1 cellular context compared by ENCODE assay signal in the genomic region with DNA sequence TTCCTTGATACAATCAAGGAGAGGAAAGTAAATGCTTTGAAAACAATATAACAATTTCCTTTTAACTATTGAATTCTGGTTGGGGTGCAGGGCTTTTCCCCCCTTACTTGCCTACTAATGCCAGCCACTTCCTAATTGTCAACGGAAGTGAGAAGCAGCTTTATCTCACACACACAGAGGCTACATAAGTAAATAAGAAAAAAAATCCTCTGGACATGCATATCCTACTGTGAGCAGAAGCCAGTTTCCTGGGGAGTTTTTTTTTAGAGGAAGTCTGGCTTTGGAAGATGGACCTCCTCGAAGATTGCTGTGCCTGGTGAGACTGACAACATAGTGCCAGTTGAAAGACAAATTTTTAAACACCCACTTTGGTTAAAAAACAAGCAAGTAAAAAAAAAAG.
TF ChIP-seq lines count a peak whose summit lies in the region.

No MANE protein-coding gene starts in this region.

TF ChIP-seq in K562, 482 proteins besides CTCF, POLR2A, EP300 and RAD21 (continued from another document):
- TF ChIP-seq ZNF324 (CRISPR knock-in tag; IDR thresholded peaks at IDR 0.05) (no peak), ARID1B (IDR thresholded peaks at IDR 0.05) (peak; percentile 67), CBFA2T2 (conservative IDR thresholded peaks at IDR 0.05) (peak; percentile 48), ZNF586 (CRISPR knock-in tag; conservative IDR thresholded peaks at IDR 0.05) (no peak), ZNF384 (IDR thresholded peaks at IDR 0.05; ENCODE audit: low read depth, low read length) (peak; percentile 82), ZNF239 (CRISPR knock-in tag; IDR thresholded peaks at IDR 0.05) (no peak), ZNF57 (CRISPR knock-in tag; IDR thresholded peaks at IDR 0.05) (no peak), DPF2 (IDR thresholded peaks at IDR 0.05) (0 out of 2 replicates have a peak, but pooled peaks have one; percentile 33), SRSF9 (IDR thresholded peaks at IDR 0.05; ENCODE audit: borderline replicate concordance, low read depth, low read length) (no peak), SP2 (IDR thresholded peaks at IDR 0.05; ENCODE audit: extremely low read depth, low read depth, low read length, poor library complexity, severe bottlenecking) (no peak), SMARCA4 (IDR thresholded peaks at IDR 0.05) (peak; percentile 55), ZNF165 (CRISPR knock-in tag; IDR thresholded peaks at IDR 0.05; ENCODE audit: borderline replicate concordance) (no peak), FIP1L1 (IDR thresholded peaks at IDR 0.05; ENCODE audit: low read depth, low read length, poor library complexity, severe bottlenecking) (no peak), GATAD2A (IDR thresholded peaks at IDR 0.05) (no peak), TEAD4 (IDR thresholded peaks at IDR 0.05; ENCODE audit: low read length) (0 out of 2 replicates have a peak, but pooled peaks have one; percentile 42), TEAD4 (CRISPR knock-in tag; IDR thresholded peaks at IDR 0.05; ENCODE audit: borderline replicate concordance) (no peak), ETV6 (IDR thresholded peaks at IDR 0.05; ENCODE audit: borderline replicate concordance in 1 of 2, low read depth in 2 of 2, low read length in 1 of 2) (peak; percentile 37 to 60; a peak in 2 of 4 replicates), ETV6 (CRISPR knock-in tag; IDR thresholded peaks at IDR 0.05; ENCODE audit: borderline replicate concordance) (no peak), GABPA (tag; conservative IDR thresholded peaks at IDR 0.05; ENCODE audit: low read depth) (peak; percentile 30; the same call in 1 of the 2 replicates), POLR2G (IDR thresholded peaks at IDR 0.05; ENCODE audit: low read depth, low read length) (no peak), SMAD1 (IDR thresholded peaks at IDR 0.05; ENCODE audit: low read depth, low read length, partially characterized antibody) (no peak), KDM5B (IDR thresholded peaks at IDR 0.05; ENCODE audit: insufficient replicate concordance, low read depth, low read length) (no peak), CBFA2T3 (IDR thresholded peaks at IDR 0.05) (peak; percentile 73), TARDBP (IDR thresholded peaks at IDR 0.05) (no peak), TAL1 (IDR thresholded peaks at IDR 0.05) (peak; percentile 60; the same call in 1 of the 2 replicates), MYBL2 (IDR thresholded peaks at IDR 0.05; ENCODE audit: low read depth) (no peak), MYBL2 (CRISPR knock-in tag; IDR thresholded peaks at IDR 0.05; ENCODE audit: borderline replicate concordance) (no peak), ZKSCAN3 (CRISPR knock-in tag; IDR thresholded peaks at IDR 0.05) (no peak)
- TF ChIP-seq, protein P1, sequence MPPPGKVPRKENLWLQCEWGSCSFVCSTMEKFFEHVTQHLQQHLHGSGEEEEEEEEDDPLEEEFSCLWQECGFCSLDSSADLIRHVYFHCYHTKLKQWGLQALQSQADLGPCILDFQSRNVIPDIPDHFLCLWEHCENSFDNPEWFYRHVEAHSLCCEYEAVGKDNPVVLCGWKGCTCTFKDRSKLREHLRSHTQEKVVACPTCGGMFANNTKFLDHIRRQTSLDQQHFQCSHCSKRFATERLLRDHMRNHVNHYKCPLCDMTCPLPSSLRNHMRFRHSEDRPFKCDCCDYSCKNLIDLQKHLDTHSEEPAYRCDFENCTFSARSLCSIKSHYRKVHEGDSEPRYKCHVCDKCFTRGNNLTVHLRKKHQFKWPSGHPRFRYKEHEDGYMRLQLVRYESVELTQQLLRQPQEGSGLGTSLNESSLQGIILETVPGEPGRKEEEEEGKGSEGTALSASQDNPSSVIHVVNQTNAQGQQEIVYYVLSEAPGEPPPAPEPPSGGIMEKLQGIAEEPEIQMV (tag; conservative IDR thresholded peaks at IDR 0.05; ENCODE audit: low read depth) = no peak
- TF ChIP-seq, protein P2, sequence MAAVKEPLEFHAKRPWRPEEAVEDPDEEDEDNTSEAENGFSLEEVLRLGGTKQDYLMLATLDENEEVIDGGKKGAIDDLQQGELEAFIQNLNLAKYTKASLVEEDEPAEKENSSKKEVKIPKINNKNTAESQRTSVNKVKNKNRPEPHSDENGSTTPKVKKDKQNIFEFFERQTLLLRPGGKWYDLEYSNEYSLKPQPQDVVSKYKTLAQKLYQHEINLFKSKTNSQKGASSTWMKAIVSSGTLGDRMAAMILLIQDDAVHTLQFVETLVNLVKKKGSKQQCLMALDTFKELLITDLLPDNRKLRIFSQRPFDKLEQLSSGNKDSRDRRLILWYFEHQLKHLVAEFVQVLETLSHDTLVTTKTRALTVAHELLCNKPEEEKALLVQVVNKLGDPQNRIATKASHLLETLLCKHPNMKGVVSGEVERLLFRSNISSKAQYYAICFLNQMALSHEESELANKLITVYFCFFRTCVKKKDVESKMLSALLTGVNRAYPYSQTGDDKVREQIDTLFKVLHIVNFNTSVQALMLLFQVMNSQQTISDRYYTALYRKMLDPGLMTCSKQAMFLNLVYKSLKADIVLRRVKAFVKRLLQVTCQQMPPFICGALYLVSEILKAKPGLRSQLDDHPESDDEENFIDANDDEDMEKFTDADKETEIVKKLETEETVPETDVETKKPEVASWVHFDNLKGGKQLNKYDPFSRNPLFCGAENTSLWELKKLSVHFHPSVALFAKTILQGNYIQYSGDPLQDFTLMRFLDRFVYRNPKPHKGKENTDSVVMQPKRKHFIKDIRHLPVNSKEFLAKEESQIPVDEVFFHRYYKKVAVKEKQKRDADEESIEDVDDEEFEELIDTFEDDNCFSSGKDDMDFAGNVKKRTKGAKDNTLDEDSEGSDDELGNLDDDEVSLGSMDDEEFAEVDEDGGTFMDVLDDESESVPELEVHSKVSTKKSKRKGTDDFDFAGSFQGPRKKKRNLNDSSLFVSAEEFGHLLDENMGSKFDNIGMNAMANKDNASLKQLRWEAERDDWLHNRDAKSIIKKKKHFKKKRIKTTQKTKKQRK (IDR thresholded peaks at IDR 0.05; ENCODE audit: borderline replicate concordance, low read depth, low read length) = no peak
- TF ChIP-seq, protein P3, sequence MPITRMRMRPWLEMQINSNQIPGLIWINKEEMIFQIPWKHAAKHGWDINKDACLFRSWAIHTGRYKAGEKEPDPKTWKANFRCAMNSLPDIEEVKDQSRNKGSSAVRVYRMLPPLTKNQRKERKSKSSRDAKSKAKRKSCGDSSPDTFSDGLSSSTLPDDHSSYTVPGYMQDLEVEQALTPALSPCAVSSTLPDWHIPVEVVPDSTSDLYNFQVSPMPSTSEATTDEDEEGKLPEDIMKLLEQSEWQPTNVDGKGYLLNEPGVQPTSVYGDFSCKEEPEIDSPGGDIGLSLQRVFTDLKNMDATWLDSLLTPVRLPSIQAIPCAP (CRISPR knock-in tag; IDR thresholded peaks at IDR 0.05; ENCODE audit: borderline replicate concordance) = no peak
